22 cellular contexts compared by ENCODE assay signal in the genomic region with DNA sequence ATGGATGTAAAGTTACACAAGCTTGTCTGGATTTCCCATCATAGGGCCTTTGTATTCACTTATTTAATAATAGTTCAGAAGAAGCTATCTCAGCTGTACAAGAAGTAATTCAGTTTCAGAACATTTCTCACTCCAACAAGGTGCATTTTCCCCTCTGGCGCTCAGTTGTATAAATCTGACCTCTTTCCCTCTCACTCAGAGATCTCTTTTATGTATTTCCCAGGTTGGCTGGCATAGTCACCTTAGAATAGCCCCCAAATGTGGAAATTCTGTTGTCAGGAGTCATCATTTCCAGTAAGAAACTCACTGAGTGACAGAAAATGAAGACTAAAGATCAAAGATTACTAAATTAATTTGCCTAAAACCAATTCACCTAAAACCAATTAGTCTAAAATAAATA.
"Had no signal": no experiment of that assay in that cellular context is flagged by ENCODE, and none has a peak within 500 bp of the region (broad histone marks: within the 10 kb centered on the region; RNA-seq: fewer than 3 reads in every experiment).

No MANE protein-coding gene starts in this region.

- H3K4me1 ChIP-seq: gastroesophageal sphincter had no signal

- FAIRE-seq: colon, endothelial cell of umbilical vein, frontal cortex, islet of Langerhans, keratinocyte had no signal

- DNase-seq: dermis blood vessel endothelial cell; dorsolateral prefrontal cortex; effector CD4-positive, alpha-beta T cell; effector memory CD4-positive, alpha-beta T cell; foreskin keratinocyte; heart left ventricle; hippocampal formation; left cardiac atrium; left lung; left ventricle myocardium superior; lower lobe of right lung; mesenchymal stem cell; mucosa of descending colon; naive B cell had no signal

- ATAC-seq: foreskin keratinocyte, gastroesophageal sphincter, heart left ventricle, left cardiac atrium, left lung, left ventricle myocardium superior, lower lobe of right lung, mucosa of descending colon had no signal

- H3K4me3 ChIP-seq: coronary artery, dorsolateral prefrontal cortex, esophagus muscularis mucosa, gastroesophageal sphincter, heart left ventricle, left lung, lower lobe of right lung, mucosa of descending colon had no signal

- H3K9me3 ChIP-seq: esophagus muscularis mucosa, gastroesophageal sphincter, heart left ventricle, left lung, lower lobe of right lung, mucosa of descending colon had no signal

- H3K27me3 ChIP-seq: dorsolateral prefrontal cortex, esophagus muscularis mucosa, foreskin keratinocyte, gastroesophageal sphincter, heart left ventricle, left lung had no signal

- H3K27ac ChIP-seq: coronary artery, dorsolateral prefrontal cortex, esophagus muscularis mucosa, foreskin keratinocyte, gastroesophageal sphincter, heart left ventricle, left lung, lower lobe of right lung had no signal
